12 cellular contexts compared by ENCODE assay signal in genomic region chr1:153960206-153960605, GRCh38. TPM values are rescaled to one million over a fixed set of nuclear protein-coding genes. Genes with fewer than 3 reads are reported as not detected.
A peak's percentile ranks its signal among the peaks of the same experiment; 100 is the strongest.
DNase-seq lines count a peak whose midpoint lies in the region; TF ChIP-seq lines count a peak whose summit lies in the region.
"Had no signal": no experiment of that assay in that cellular context is flagged by ENCODE, and none has a peak within 500 bp of the region (broad histone marks: within the 10 kb centered on the region; RNA-seq: fewer than 3 reads in every experiment).

No MANE protein-coding gene starts in this region.

- no peaks in the 10 kb centered on the region for H3K27me3 Mint-ChIP-seq in activated CD4-positive, alpha-beta memory T cell treated with anti-CD3 and anti-CD28 coated beads for 36 hours
- no peaks in the 10 kb centered on the region for H3K27me3 Mint-ChIP-seq in activated CD4-positive, alpha-beta memory T cell treated with anti-CD3 and anti-CD28 coated beads, Interleukin-2, amount 10 ng/mL, durations not matched to agents 7 days and 5 days
- no peaks in the 10 kb centered on the region for H3K27me3 Mint-ChIP-seq in chondrocyte (ENCODE audit: low read depth)
- H3K27me3 Mint-ChIP-seq: activated CD8-positive, alpha-beta memory T cell treated with anti-CD3 and anti-CD28 coated beads, Interleukin-2, amount 10 ng/mL, durations not matched to agents 7 days and 5 days had no signal

- no peaks in the 10 kb centered on the region for H3K27me3 ChIP-seq in skeletal muscle tissue (ENCODE audit: control insufficient read depth in 3 of 3, insufficient read depth in 3 of 3, low read length in 3 of 3)
- H3K27me3 ChIP-seq: transverse colon had no signal

- H3K9me3 Mint-ChIP-seq in activated CD4-positive, alpha-beta memory T cell treated with anti-CD3 and anti-CD28 coated beads for 36 hours: no peaks in the 10 kb centered on the region
- no peaks in the 10 kb centered on the region for H3K9me3 Mint-ChIP-seq in activated CD4-positive, alpha-beta memory T cell treated with anti-CD3 and anti-CD28 coated beads, Interleukin-2, amount 10 ng/mL, durations not matched to agents 7 days and 5 days
- no peaks in the 10 kb centered on the region for H3K9me3 Mint-ChIP-seq in chondrocyte (ENCODE audit: low read depth)

- DNase-seq in activated CD4-positive, alpha-beta memory T cell treated with anti-CD3 and anti-CD28 coated beads for 36 hours: no peak
- no peak for DNase-seq in activated CD4-positive, alpha-beta memory T cell treated with anti-CD3 and anti-CD28 coated beads, Interleukin-2, amount 10 ng/mL, durations not matched to agents 7 days and 5 days
- DNase-seq in chondrocyte (ENCODE audit: low spot score) (peak; percentile 88), NCI-H446 (lab: John Stamatoyannopoulos, UW) (no peak), activated gamma-delta T cell treated with Interleukin-2 at 50 U/mL for 16 hours (no peak)
- DNase-seq: activated CD8-positive, alpha-beta memory T cell treated with anti-CD3 and anti-CD28 coated beads, Interleukin-2, amount 10 ng/mL, durations not matched to agents 7 days and 5 days; KG1; NCI-H1694 treated with DMSO at 0.1 percent for 48 hours; NCI-H82; SHP77; transverse colon had no signal

- peak overlapping the region; percentile 26 for H3K27ac Mint-ChIP-seq in activated CD4-positive, alpha-beta memory T cell treated with anti-CD3 and anti-CD28 coated beads for 36 hours
- H3K27ac Mint-ChIP-seq in activated CD4-positive, alpha-beta memory T cell treated with anti-CD3 and anti-CD28 coated beads, Interleukin-2, amount 10 ng/mL, durations not matched to agents 7 days and 5 days: no peak overlapping the region
- H3K27ac Mint-ChIP-seq in chondrocyte (ENCODE audit: unreplicated experiment): no peak overlapping the region
- H3K27ac Mint-ChIP-seq: activated CD8-positive, alpha-beta memory T cell treated with anti-CD3 and anti-CD28 coated beads, Interleukin-2, amount 10 ng/mL, durations not matched to agents 7 days and 5 days had no signal

- peak overlapping the region; percentile 80 for H3K27ac ChIP-seq in skeletal muscle tissue (ENCODE audit: low read depth, low read length)

- H3K9ac ChIP-seq in skeletal muscle tissue (ENCODE audit: low read depth in 1 of 3, low read length in 3 of 3): peak overlapping the region in 2 of 3 donors; percentile 1 to 71

- CTCF ChIA-PET in activated CD4-positive, alpha-beta memory T cell treated with anti-CD3 and anti-CD28 coated beads for 36 hours (lab: Charles Lee): interaction anchor here (2.4 kb wide), 1 partner anchor 14 kb away, joined by 13 read pairs; the partner anchor contains the start of gene DENND4B
- CTCF ChIA-PET in activated CD4-positive, alpha-beta memory T cell treated with anti-CD3 and anti-CD28 coated beads, Interleukin-2, amount 10 ng/mL, durations not matched to agents 7 days and 5 days (lab: Charles Lee): no interaction called here

- H3K4me3 ChIP-seq in skeletal muscle tissue (ENCODE audit: low read length in 3 of 3): peak overlapping the region in 1 of 3 donors; percentile 13
- H3K4me3 ChIP-seq: transverse colon had no signal

- peaks cover 26% of the 10 kb centered on the region for H3K36me3 Mint-ChIP-seq in activated CD4-positive, alpha-beta memory T cell treated with anti-CD3 and anti-CD28 coated beads for 36 hours
- H3K36me3 Mint-ChIP-seq in activated CD4-positive, alpha-beta memory T cell treated with anti-CD3 and anti-CD28 coated beads, Interleukin-2, amount 10 ng/mL, durations not matched to agents 7 days and 5 days (ENCODE audit: low read depth): peaks cover 30% of the 10 kb centered on the region
- peaks cover 4% of the 10 kb centered on the region for H3K36me3 Mint-ChIP-seq in chondrocyte (ENCODE audit: low read depth)

- H3K4me1 ChIP-seq in skeletal muscle tissue (ENCODE audit: control insufficient read depth in 3 of 3, insufficient read depth in 3 of 3, low read length in 3 of 3): peaks cover 73 to 78% (median 74%) of the 10 kb centered on the region in 3 donors

- intact Hi-C loops in activated CD4-positive, alpha-beta memory T cell treated with anti-CD3 and anti-CD28 coated beads for 36 hours (cut with micrococcal nuclease): loop anchor here (10.0 kb wide), 3 partner anchors 315 to 475 kb away; partner anchors contain the start of genes HAX1, S100A3, S100A4 and S100A5

- no peaks in the 10 kb centered on the region for H3K9me3 ChIP-seq in skeletal muscle tissue (ENCODE audit: control insufficient read depth in 3 of 3, low read length in 3 of 3)
- H3K9me3 ChIP-seq: transverse colon had no signal

- H3K4me1 Mint-ChIP-seq in activated CD4-positive, alpha-beta memory T cell treated with anti-CD3 and anti-CD28 coated beads for 36 hours (ENCODE audit: low read depth): peaks cover 49% of the 10 kb centered on the region
- peaks cover 60% of the 10 kb centered on the region for H3K4me1 Mint-ChIP-seq in activated CD4-positive, alpha-beta memory T cell treated with anti-CD3 and anti-CD28 coated beads, Interleukin-2, amount 10 ng/mL, durations not matched to agents 7 days and 5 days
- peaks cover 65% of the 10 kb centered on the region for H3K4me1 Mint-ChIP-seq in chondrocyte (ENCODE audit: low read depth)

- H3K36me3 ChIP-seq in skeletal muscle tissue (ENCODE audit: control insufficient read depth in 3 of 3, insufficient read depth in 3 of 3, low read length in 3 of 3): peaks cover 12 to 19% (median 18%) of the 10 kb centered on the region in 3 donors
- H3K36me3 ChIP-seq: transverse colon had no signal

- TF ChIP-seq CTCF in chondrocyte (IDR thresholded peaks at IDR 0.05): no peak

- H3K4me3 Mint-ChIP-seq in activated CD4-positive, alpha-beta memory T cell treated with anti-CD3 and anti-CD28 coated beads for 36 hours: no peak overlapping the region
- no peak overlapping the region for H3K4me3 Mint-ChIP-seq in activated CD4-positive, alpha-beta memory T cell treated with anti-CD3 and anti-CD28 coated beads, Interleukin-2, amount 10 ng/mL, durations not matched to agents 7 days and 5 days
- H3K4me3 Mint-ChIP-seq in chondrocyte (ENCODE audit: unreplicated experiment): no peak overlapping the region
- H3K4me3 Mint-ChIP-seq: activated CD8-positive, alpha-beta memory T cell treated with anti-CD3 and anti-CD28 coated beads, Interleukin-2, amount 10 ng/mL, durations not matched to agents 7 days and 5 days had no signal

- POLR2A ChIA-PET in activated CD4-positive, alpha-beta memory T cell treated with anti-CD3 and anti-CD28 coated beads for 36 hours (lab: Charles Lee): no interaction called here
- POLR2A ChIA-PET in activated CD4-positive, alpha-beta memory T cell treated with anti-CD3 and anti-CD28 coated beads, Interleukin-2, amount 10 ng/mL, durations not matched to agents 7 days and 5 days (lab: Charles Lee): interaction anchor here (1.2 to 4.6 kb wide), 2 partner anchors 15 to 30 kb away, joined by 3 to 44 read pairs; partner anchors contain the start of genes DENND4B and RPS27

RNA-seq across cellular contexts. Expression of gene CRTC2, which starts 1.8 kb away (rescaled TPM):
- total RNA-seq in activated CD4-positive, alpha-beta memory T cell treated with anti-CD3 and anti-CD28 coated beads for 36 hours: 10 to 100 TPM; 60.8 to 78.0 TPM
- total RNA-seq in activated CD4-positive, alpha-beta memory T cell treated with anti-CD3 and anti-CD28 coated beads, Interleukin-2, amount 10 ng/mL, durations not matched to agents 7 days and 5 days: 100 to 1,000 TPM; 107 TPM
- total RNA-seq in chondrocyte: 24.2 to 32.5 TPM (median 30.9 TPM) in 3 replicates
- 3.1 TPM for total RNA-seq in skeletal muscle tissue

RNA-seq across cellular contexts. Expression of gene SLC39A1, which starts 3.1 kb away (rescaled TPM):
- 10 to 100 TPM; 67.0 to 68.7 TPM for total RNA-seq in activated CD4-positive, alpha-beta memory T cell treated with anti-CD3 and anti-CD28 coated beads for 36 hours
- total RNA-seq in activated CD4-positive, alpha-beta memory T cell treated with anti-CD3 and anti-CD28 coated beads, Interleukin-2, amount 10 ng/mL, durations not matched to agents 7 days and 5 days: 10 to 100 TPM; 42.5 to 42.6 TPM
- total RNA-seq in chondrocyte (83.5 to 87.8 TPM (median 85.6 TPM) in 3 replicates), skeletal muscle tissue (40.2 TPM)

RNA-seq across cellular contexts. Expression of gene CREB3L4, which starts 7.5 kb away (rescaled TPM):
- 1 to 10 TPM; 8.5 to 8.7 TPM for total RNA-seq in activated CD4-positive, alpha-beta memory T cell treated with anti-CD3 and anti-CD28 coated beads for 36 hours
- 1 to 10 TPM; 7.0 to 8.4 TPM for total RNA-seq in activated CD4-positive, alpha-beta memory T cell treated with anti-CD3 and anti-CD28 coated beads, Interleukin-2, amount 10 ng/mL, durations not matched to agents 7 days and 5 days
- total RNA-seq in chondrocyte: 3.7 to 6.6 TPM (median 4.4 TPM) in 3 replicates
- 8.9 TPM for total RNA-seq in skeletal muscle tissue

RNA-seq across cellular contexts. Expression of gene DENND4B, which starts 13.7 kb away (rescaled TPM):
- 100 to 1,000 TPM in 1 of 2 experiments, 10 to 100 TPM in 1; 98.1 to 108 TPM for total RNA-seq in activated CD4-positive, alpha-beta memory T cell treated with anti-CD3 and anti-CD28 coated beads for 36 hours
- total RNA-seq in activated CD4-positive, alpha-beta memory T cell treated with anti-CD3 and anti-CD28 coated beads, Interleukin-2, amount 10 ng/mL, durations not matched to agents 7 days and 5 days: 100 to 1,000 TPM; 159 to 166 TPM
- total RNA-seq in chondrocyte (32.1 to 36.7 TPM (median 36.2 TPM) in 3 replicates), skeletal muscle tissue (9.9 TPM)

RNA-seq across cellular contexts. Expression of gene JTB, which starts 17.3 kb away (rescaled TPM):
- total RNA-seq in activated CD4-positive, alpha-beta memory T cell treated with anti-CD3 and anti-CD28 coated beads for 36 hours: 100 to 1,000 TPM; 134 to 136 TPM
- 100 to 1,000 TPM; 120 to 127 TPM for total RNA-seq in activated CD4-positive, alpha-beta memory T cell treated with anti-CD3 and anti-CD28 coated beads, Interleukin-2, amount 10 ng/mL, durations not matched to agents 7 days and 5 days
- 128 to 158 TPM (median 130 TPM) in 3 replicates for total RNA-seq in chondrocyte
- total RNA-seq in skeletal muscle tissue: 87.2 TPM
